In the genomic region with DNA sequence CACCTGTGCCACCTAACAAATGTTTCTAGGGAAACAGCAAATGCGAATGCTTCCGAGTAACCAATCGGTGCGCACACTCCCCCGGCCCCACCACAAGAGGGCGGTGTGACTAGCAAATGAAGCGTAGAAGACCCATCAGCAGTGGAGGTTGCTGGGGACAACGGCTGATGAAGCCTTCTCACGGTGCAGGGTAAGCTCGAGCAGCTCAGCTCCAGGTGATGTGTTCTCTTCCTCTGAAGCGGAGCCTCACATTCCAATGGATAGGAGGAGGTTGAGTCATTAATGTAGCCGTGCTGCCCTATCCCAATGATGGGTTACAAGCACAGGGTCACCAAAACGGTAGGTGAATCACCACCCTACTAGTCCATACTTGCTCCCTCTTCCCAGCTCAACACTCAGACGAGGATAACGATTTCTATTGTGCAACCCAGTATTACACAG, we compare ENCODE assay signal across 8 cellular contexts.
DNase-seq lines count a peak whose midpoint lies in the region; ATAC-seq and TF ChIP-seq lines count a peak whose summit lies in the region.

No MANE protein-coding gene starts in this region.

- no peaks in the 10 kb centered on the region for H3K9me3 ChIP-seq in heart left ventricle

- peaks cover 59% of the 10 kb centered on the region for H3K27me3 Mint-ChIP-seq in activated T-cell treated with anti-CD3 and anti-CD28 coated beads, Interleukin-2, amount 50 U/mL, for 72 hours (ENCODE audit: low read depth)

- no peak overlapping the region for H3K27ac ChIP-seq in 22Rv1
- no peak overlapping the region for H3K27ac ChIP-seq in heart left ventricle

- no peaks in the 10 kb centered on the region for H3K4me1 ChIP-seq in heart left ventricle

- no peak overlapping the region for H3K4me3 Mint-ChIP-seq in activated T-cell treated with anti-CD3 and anti-CD28 coated beads, Interleukin-2, amount 50 U/mL, for 72 hours

- peak; percentile 29 for DNase-seq in NCI-H69 (lab: John Stamatoyannopoulos, UW)
- peak; percentile 55 to 67 for DNase-seq in activated T-cell treated with anti-CD3 and anti-CD28 coated beads, Interleukin-2, amount 50 U/mL, for 72 hours
- DNase-seq in heart left ventricle: no peak
- peak; percentile 3 to 42 for DNase-seq in stimulated activated CD4-positive, alpha-beta T cell treated with anti-CD3 and anti-CD28 coated beads, Interleukin-1b, Interleukin-23, amount 100 ng/mL, for 4 hours (ENCODE audit: low read depth in 2 of 2)

- TF ChIP-seq CTCF in 22Rv1 (IDR thresholded peaks at IDR 0.05) (peak; percentile 85), GM12875 (IDR thresholded peaks at IDR 0.05; ENCODE audit: borderline replicate concordance, insufficient read depth, low read depth, low read length) (peak; percentile 63), heart left ventricle (IDR thresholded peaks at IDR 0.05) (peak; percentile 28 to 70 (median 54))

- 33 to 41% (median 37%) methylated on average over 15 of the region's 15 CpGs for WGBS in heart left ventricle, 4 donors

- ATAC-seq in activated T-cell treated with anti-CD3 and anti-CD28 coated beads, Interleukin-2, amount 50 U/mL, for 72 hours (replicated peaks in 1 of 2): peak; percentile 53 to 64
- ATAC-seq in heart left ventricle (peak in 3 of 4 donors; percentile 47 to 80 (median 60)), HG03097 (IDR thresholded peaks at IDR 0.05; ENCODE audit: low FRiP score, unreplicated experiment) (no peak), GM21528 (IDR thresholded peaks at IDR 0.05; ENCODE audit: low FRiP score, unreplicated experiment) (no peak)

- no peak for TF ChIP-seq POLR2A in heart left ventricle (IDR thresholded peaks at IDR 0.05)

- H3K9me3 Mint-ChIP-seq in activated T-cell treated with anti-CD3 and anti-CD28 coated beads, Interleukin-2, amount 50 U/mL, for 72 hours: peaks cover 0 to 1% of the 10 kb centered on the region in 2 donors

- H3K36me3 Mint-ChIP-seq in activated T-cell treated with anti-CD3 and anti-CD28 coated beads, Interleukin-2, amount 50 U/mL, for 72 hours (ENCODE audit: insufficient read depth in 2 of 2): no peaks in the 10 kb centered on the region

- intact Hi-C loops in heart left ventricle (cut with DNase I): loop anchor here in 2 of 10 donors (2.0 to 5.0 kb wide), 2 partner anchors 67 kb away; no protein-coding TSS in a partner anchor

- H3K4me3 ChIP-seq in GM12875 (ENCODE audit: low read depth, low read length) (no peak overlapping the region), heart left ventricle (no peak overlapping the region)

- no peak overlapping the region for H3K27ac Mint-ChIP-seq in activated T-cell treated with anti-CD3 and anti-CD28 coated beads, Interleukin-2, amount 50 U/mL, for 72 hours

- peaks cover 0 to 12% (median 0%) of the 10 kb centered on the region in 9 donors for H3K27me3 ChIP-seq in heart left ventricle

- no peaks in the 10 kb centered on the region for H3K36me3 ChIP-seq in heart left ventricle

- H3K4me1 Mint-ChIP-seq in activated T-cell treated with anti-CD3 and anti-CD28 coated beads, Interleukin-2, amount 50 U/mL, for 72 hours (ENCODE audit: low read depth): peaks cover 8% of the 10 kb centered on the region

Comparison
In these comparisons a context has a peak if more than half of its experiments do, and no peak if none do; other contexts are left out.
1. DNase-seq: peak in NCI-H69 (single experiment), activated T-cell treated with anti-CD3 and anti-CD28 coated beads, Interleukin-2, amount 50 U/mL, for 72 hours (2 of 2) and stimulated activated CD4-positive, alpha-beta T cell treated with anti-CD3 and anti-CD28 coated beads, Interleukin-1b, Interleukin-23, amount 100 ng/mL, for 4 hours (2 of 2); none in heart left ventricle (0 of 5).
2. ATAC-seq: peak in activated T-cell treated with anti-CD3 and anti-CD28 coated beads, Interleukin-2, amount 50 U/mL, for 72 hours (2 of 2) and heart left ventricle (3 of 4); none in HG03097 (single experiment) and GM21528 (single experiment).
3. Peak in every context shown above with its lines, with median percentiles within 50 percentile points of each other: CTCF ChIP-seq.